ENCODE assay signal across 14 cellular contexts in genomic region chr6:45855642-45856408, GRCh38.
DNase-seq lines count a peak whose midpoint lies in the region; ATAC-seq and TF ChIP-seq lines count a peak whose summit lies in the region.
"Had no signal": no experiment of that assay in that cellular context is flagged by ENCODE, and none has a peak within 500 bp of the region (broad histone marks: within the 10 kb centered on the region; RNA-seq: fewer than 3 reads in every experiment).

No MANE protein-coding gene starts in this region.

- no peaks in the 10 kb centered on the region for H3K36me3 ChIP-seq in right atrium auricular region
- H3K36me3 ChIP-seq in gastrocnemius medialis = no peaks in the 10 kb centered on the region
- no peaks in the 10 kb centered on the region for H3K36me3 ChIP-seq in aorta (ENCODE audit: control insufficient read depth in 1 of 2, insufficient read depth in 2 of 2, low read length in 1 of 2)
- H3K36me3 ChIP-seq: BLaER1 had no signal

- no peak for DNase-seq in Right ventricle myocardium inferior (ENCODE audit: missing footprints)
- DNase-seq in right atrium auricular region (ENCODE audit: low spot score) = no peak
- peak; percentile 23 for DNase-seq in fibroblast of gingiva (ENCODE audit: low read depth)
- no peak for DNase-seq in gastrocnemius medialis
- DNase-seq in aorta = no peak
- no peak for DNase-seq in GM20000 (ENCODE audit: low spot score)
- DNase-seq: 8988T, AML-193, DMS53, GM23248, IMR-90 had no signal

- H3K27me3 ChIP-seq in right atrium auricular region (no peaks in the 10 kb centered on the region), gastrocnemius medialis (no peaks in the 10 kb centered on the region), aorta (ENCODE audit: control insufficient read depth in 1 of 2, insufficient read depth in 2 of 2, low read length in 1 of 2) (peaks cover 0 to 1% of the 10 kb centered on the region in 2 donors)
- H3K27me3 ChIP-seq: BLaER1 had no signal

- H3K27ac ChIP-seq in right atrium auricular region (peak overlapping the region in 1 of 2 donors; percentile 18), gastrocnemius medialis (peak overlapping the region; percentile 30 to 68 (median 54)), aorta (ENCODE audit: low read depth in 1 of 2, low read length in 2 of 2) (no peak overlapping the region)
- H3K27ac ChIP-seq: BLaER1, GM23248 had no signal

- ATAC-seq in Right ventricle myocardium inferior (peak; percentile 37), gastrocnemius medialis (peak; percentile 85 to 89), aorta (ENCODE audit: low FRiP score) (peak; percentile 66), HG03159 (IDR thresholded peaks at IDR 0.05; ENCODE audit: unreplicated experiment) (no peak)
- ATAC-seq: HCT116 had no signal

- TF ChIP-seq CTCF in right atrium auricular region (IDR thresholded peaks at IDR 0.05) (no peak), gastrocnemius medialis (IDR thresholded peaks at IDR 0.05 in 4 of 5, conservative IDR thresholded peaks at IDR 0.05 in 1 of 5) (no peak), GM20000 (IDR thresholded peaks at IDR 0.05; ENCODE audit: extremely low read depth, missing control alignments) (no peak)

- no peak overlapping the region for H3K4me3 ChIP-seq in right atrium auricular region
- H3K4me3 ChIP-seq in gastrocnemius medialis = no peak overlapping the region
- no peak overlapping the region for H3K4me3 ChIP-seq in aorta (ENCODE audit: low read length in 2 of 2)
- H3K4me3 ChIP-seq: BLaER1, GM23248 had no signal

- H3K4me1 ChIP-seq in right atrium auricular region = no peaks in the 10 kb centered on the region
- peaks cover 0 to 18% of the 10 kb centered on the region in 2 donors for H3K4me1 ChIP-seq in gastrocnemius medialis
- no peaks in the 10 kb centered on the region for H3K4me1 ChIP-seq in aorta (ENCODE audit: control insufficient read depth in 1 of 2, insufficient read depth in 2 of 2, low read length in 2 of 2)
- H3K4me1 ChIP-seq: BLaER1 had no signal

- TF ChIP-seq POLR2A in gastrocnemius medialis (IDR thresholded peaks at IDR 0.05) = no peak

- no peaks in the 10 kb centered on the region for H3K9me3 ChIP-seq in right atrium auricular region
- no peaks in the 10 kb centered on the region for H3K9me3 ChIP-seq in gastrocnemius medialis
- H3K9me3 ChIP-seq in aorta (ENCODE audit: control insufficient read depth, low read length) = no peaks in the 10 kb centered on the region
- H3K9me3 ChIP-seq: BLaER1 had no signal

- 63 to 70% methylated on average over 3 of the region's 3 CpGs for WGBS in aorta, 2 donors

- in situ Hi-C loops in gastrocnemius medialis (cut with MboI; ENCODE audit: low sequenced_read_pairs in 4 of 4) = no loop called here

- intact Hi-C loops in Right ventricle myocardium inferior (cut with DNase I) = no loop called here
- intact Hi-C loops in gastrocnemius medialis (cut with DNase I; ENCODE audit: low total_unique reads) = no loop called here
- intact Hi-C loops in aorta (cut with DNase I) = no loop called here

Comparison
In these comparisons a context has a peak if more than half of its experiments do, and no peak if none do; other contexts are left out.
1. H3K27ac ChIP-seq: peak in gastrocnemius medialis (4 of 4); none in aorta (0 of 2).